37 cellular contexts compared by ENCODE assay signal in the genomic region with DNA sequence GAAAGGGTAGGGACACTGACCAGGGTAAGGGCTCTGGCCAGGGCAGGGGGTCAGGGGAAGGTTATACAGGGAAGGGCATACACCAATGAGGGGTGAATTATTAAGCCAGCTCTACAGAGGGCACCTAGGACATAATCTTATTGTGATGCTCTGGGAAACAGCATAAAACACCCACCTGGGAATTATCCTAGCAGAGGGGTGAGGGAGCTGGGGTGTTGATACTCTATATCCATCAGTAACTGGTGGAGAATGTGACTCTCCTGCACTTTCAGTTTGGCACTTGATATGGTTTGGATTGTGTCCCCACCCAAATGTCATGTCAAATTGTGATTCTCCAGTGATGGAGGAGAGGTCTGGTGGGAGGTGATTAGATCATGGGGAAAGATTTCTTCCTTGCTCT.
DNase-seq lines count a peak whose midpoint lies in the region; ATAC-seq, FAIRE-seq and TF ChIP-seq lines count a peak whose summit lies in the region.
"Had no signal": no experiment of that assay in that cellular context is flagged by ENCODE, and none has a peak within 500 bp of the region (broad histone marks: within the 10 kb centered on the region; RNA-seq: fewer than 3 reads in every experiment).

No MANE protein-coding gene starts in this region.

- H3K9me3 Mint-ChIP-seq in naive thymus-derived CD4-positive, alpha-beta T cell, result peaks cover 0 to 12% (median 6%) of the 10 kb centered on the region in 11 donors
- H3K9me3 Mint-ChIP-seq: CD4-positive, alpha-beta T cell had no signal

- no peaks in the 10 kb centered on the region for H3K9me3 ChIP-seq in HEK293 (ENCODE audit: control insufficient read depth, insufficient read depth, low read depth, low read length)
- H3K9me3 ChIP-seq in naive thymus-derived CD4-positive, alpha-beta T cell (ENCODE audit: control insufficient read depth in 2 of 3, low read length in 3 of 3), result peaks cover 0 to 7% (median 0%) of the 10 kb centered on the region in 3 experiments
- H3K9me3 ChIP-seq: BE2C had no signal

- no peak overlapping the region for H3K27ac Mint-ChIP-seq in naive thymus-derived CD4-positive, alpha-beta T cell
- H3K27ac Mint-ChIP-seq: B cell; CD14-positive monocyte; CD4-positive, alpha-beta memory T cell; CD4-positive, alpha-beta T cell; CD4-positive, CD25-positive, alpha-beta regulatory T cell; CD8-positive, alpha-beta memory T cell; CD8-positive, alpha-beta T cell had no signal

- H3K4me3 Mint-ChIP-seq in naive thymus-derived CD4-positive, alpha-beta T cell, result no peak overlapping the region
- H3K4me3 Mint-ChIP-seq: B cell; CD14-positive monocyte; CD4-positive, alpha-beta memory T cell; CD4-positive, alpha-beta T cell; CD4-positive, CD25-positive, alpha-beta regulatory T cell; CD8-positive, alpha-beta memory T cell; CD8-positive, alpha-beta T cell had no signal

- TF ChIP-seq CTCF in HEK293 (tag by site-specific recombination; IDR thresholded peaks at IDR 0.05) (no peak), bronchial epithelial cell (IDR thresholded peaks at IDR 0.05; ENCODE audit: insufficient read depth, low read length, severe bottlenecking) (no peak), omental fat pad (IDR thresholded peaks at IDR 0.05) (no peak)

- peaks cover 0 to 17% (median 12%) of the 10 kb centered on the region in 5 donors for H3K27me3 Mint-ChIP-seq in naive thymus-derived CD4-positive, alpha-beta T cell
- H3K27me3 Mint-ChIP-seq: CD4-positive, CD25-positive, alpha-beta regulatory T cell had no signal

- no peak overlapping the region for H3K27ac ChIP-seq in HEK293 (ENCODE audit: extremely low read depth, low read depth, low read length)
- H3K27ac ChIP-seq in naive thymus-derived CD4-positive, alpha-beta T cell (ENCODE audit: low read depth, low read length), result no peak overlapping the region
- H3K27ac ChIP-seq: 22Rv1; BLaER1; BLaER1 treated with 17β-estradiol and CSF1 and Interleukin-3, amounts not matched to agents 10 nM and 100 nM; C4-2B had no signal

- H3K36me3 ChIP-seq in HEK293 (ENCODE audit: control insufficient read depth in 2 of 2, insufficient read depth in 1 of 2, low read length in 2 of 2) (no peaks in the 10 kb centered on the region), bronchial epithelial cell (ENCODE audit: control insufficient read depth, insufficient read depth, low read length) (no peaks in the 10 kb centered on the region)
- H3K36me3 ChIP-seq in naive thymus-derived CD4-positive, alpha-beta T cell (ENCODE audit: control insufficient read depth in 2 of 3, insufficient read depth in 3 of 3, low read length in 3 of 3), result no peaks in the 10 kb centered on the region
- H3K36me3 ChIP-seq: BE2C; BLaER1; BLaER1 treated with 17β-estradiol and CSF1 and Interleukin-3, amounts not matched to agents 10 nM and 100 nM had no signal

- peaks cover 0 to 8% (median 0%) of the 10 kb centered on the region in 7 donors for H3K4me1 Mint-ChIP-seq in naive thymus-derived CD4-positive, alpha-beta T cell
- H3K4me1 Mint-ChIP-seq: CD4-positive, alpha-beta memory T cell; CD4-positive, CD25-positive, alpha-beta regulatory T cell; CD8-positive, alpha-beta memory T cell had no signal

- H3K4me3 ChIP-seq in HEK293 (ENCODE audit: low read depth, low read length) (no peak overlapping the region), bronchial epithelial cell (ENCODE audit: low read depth, low read length) (no peak overlapping the region)
- H3K4me3 ChIP-seq in naive thymus-derived CD4-positive, alpha-beta T cell (ENCODE audit: low read length), result no peak overlapping the region
- H3K4me3 ChIP-seq: A549; BLaER1; BLaER1 treated with 17β-estradiol and CSF1 and Interleukin-3, amounts not matched to agents 10 nM and 100 nM had no signal

- CTCF ChIA-PET in HEK293 (lab: Yijun Ruan, JAX), result no interaction called here
- CTCF ChIA-PET in naive thymus-derived CD4-positive, alpha-beta T cell (lab: Charles Lee), result no interaction called here

- H3K4me1 ChIP-seq in HEK293 (ENCODE audit: control insufficient read depth, insufficient read depth, low read length), result no peaks in the 10 kb centered on the region
- no peaks in the 10 kb centered on the region for H3K4me1 ChIP-seq in naive thymus-derived CD4-positive, alpha-beta T cell (ENCODE audit: control insufficient read depth in 2 of 2, insufficient read depth in 2 of 2, low read length in 2 of 2)
- H3K4me1 ChIP-seq: BE2C, Caco-2 had no signal

- peak; percentile 52 for FAIRE-seq in bronchial epithelial cell (lab: Jason Lieb, UNC)
- FAIRE-seq: A204.1, A549, D721Med had no signal

- no peaks in the 10 kb centered on the region for H3K36me3 Mint-ChIP-seq in naive thymus-derived CD4-positive, alpha-beta T cell
- H3K36me3 Mint-ChIP-seq: CD14-positive monocyte; CD4-positive, alpha-beta memory T cell; CD4-positive, CD25-positive, alpha-beta regulatory T cell; CD8-positive, alpha-beta T cell had no signal

- POLR2A ChIA-PET in HEK293 (lab: Yijun Ruan, JAX), result no interaction called here
- POLR2A ChIA-PET in naive thymus-derived CD4-positive, alpha-beta T cell (lab: Charles Lee), result no interaction called here

- no peaks in the 10 kb centered on the region for H3K27me3 ChIP-seq in bronchial epithelial cell (ENCODE audit: control insufficient read depth, insufficient read depth, low read length)
- peaks cover 0 to 4% of the 10 kb centered on the region in 2 donors for H3K27me3 ChIP-seq in naive thymus-derived CD4-positive, alpha-beta T cell (ENCODE audit: control insufficient read depth in 2 of 2, insufficient read depth in 2 of 2, low read length in 2 of 2)
- H3K27me3 ChIP-seq: BE2C; BLaER1; BLaER1 treated with 17β-estradiol and CSF1 and Interleukin-3, amounts not matched to agents 10 nM and 100 nM had no signal

- DNase-seq in bronchial epithelial cell (ENCODE audit: low read depth) (no peak), mesenteric fat pad (ENCODE audit: low spot score) (peak; percentile 43), posterior vena cava (ENCODE audit: low spot score) (peak; percentile 4), HPDE6-E6E7 (ENCODE audit: extremely low spot score) (no peak), omental fat pad (ENCODE audit: low spot score) (no peak), sciatic nerve (ENCODE audit: low spot score) (no peak)
- no peak for DNase-seq in naive thymus-derived CD4-positive, alpha-beta T cell
- DNase-seq: 8988T; ACHN; AML-193; BE2C; C1 segment of cervical spinal cord; Caco-2; Calu3; CD4-positive, alpha-beta memory T cell; CD4-positive, alpha-beta T cell; CD4-positive, CD25-positive, alpha-beta regulatory T cell; CD8-positive, alpha-beta memory T cell; CD8-positive, alpha-beta T cell; COR-L47; DMS 273 treated with DMSO at 0.1 percent for 48 hours; DMS153; DMS53; DMS79; DMS79 treated with DMSO at 0.1 percent for 48 hours; DND-41; EL had no signal

- no peak for ATAC-seq in naive thymus-derived CD4-positive, alpha-beta T cell
- ATAC-seq in omental fat pad (ENCODE audit: low FRiP score) (no peak), sciatic nerve (no peak)
- ATAC-seq: A549; CD8-positive, alpha-beta T cell had no signal

- intact Hi-C loops in posterior vena cava (cut with DNase I) (no loop called here), sciatic nerve (cut with DNase I) (no loop called here)
- intact Hi-C loops in naive thymus-derived CD4-positive, alpha-beta T cell (cut with micrococcal nuclease), result no loop called here

TF ChIP-seq in HEK293, 187 proteins besides CTCF, POLR2A, EP300 and RAD21:
- no peak for TF ChIP-seq ZSCAN30 (tag by site-specific recombination; IDR thresholded peaks at IDR 0.05)
- TF ChIP-seq ZNF37A (tag by site-specific recombination; IDR thresholded peaks at IDR 0.05), result peak; percentile 92

Comparison
In these comparisons a context has a peak if more than half of its experiments do, and no peak if none do; other contexts are left out.
1. DNase-seq: peak in mesenteric fat pad (single experiment) and posterior vena cava (single experiment); none in bronchial epithelial cell (single experiment), naive thymus-derived CD4-positive, alpha-beta T cell (0 of 9), HPDE6-E6E7 (single experiment), omental fat pad (single experiment) and sciatic nerve (single experiment).